1 cellular context compared by ENCODE assay signal in genomic region chr4:52076731-52077130, GRCh38.
TF ChIP-seq lines count a peak whose summit lies in the region.

No MANE protein-coding gene starts in this region.

TF ChIP-seq in SK-N-SH, 30 proteins besides CTCF, POLR2A, EP300 and RAD21 (continued from another document):
- TF ChIP-seq, protein P1, sequence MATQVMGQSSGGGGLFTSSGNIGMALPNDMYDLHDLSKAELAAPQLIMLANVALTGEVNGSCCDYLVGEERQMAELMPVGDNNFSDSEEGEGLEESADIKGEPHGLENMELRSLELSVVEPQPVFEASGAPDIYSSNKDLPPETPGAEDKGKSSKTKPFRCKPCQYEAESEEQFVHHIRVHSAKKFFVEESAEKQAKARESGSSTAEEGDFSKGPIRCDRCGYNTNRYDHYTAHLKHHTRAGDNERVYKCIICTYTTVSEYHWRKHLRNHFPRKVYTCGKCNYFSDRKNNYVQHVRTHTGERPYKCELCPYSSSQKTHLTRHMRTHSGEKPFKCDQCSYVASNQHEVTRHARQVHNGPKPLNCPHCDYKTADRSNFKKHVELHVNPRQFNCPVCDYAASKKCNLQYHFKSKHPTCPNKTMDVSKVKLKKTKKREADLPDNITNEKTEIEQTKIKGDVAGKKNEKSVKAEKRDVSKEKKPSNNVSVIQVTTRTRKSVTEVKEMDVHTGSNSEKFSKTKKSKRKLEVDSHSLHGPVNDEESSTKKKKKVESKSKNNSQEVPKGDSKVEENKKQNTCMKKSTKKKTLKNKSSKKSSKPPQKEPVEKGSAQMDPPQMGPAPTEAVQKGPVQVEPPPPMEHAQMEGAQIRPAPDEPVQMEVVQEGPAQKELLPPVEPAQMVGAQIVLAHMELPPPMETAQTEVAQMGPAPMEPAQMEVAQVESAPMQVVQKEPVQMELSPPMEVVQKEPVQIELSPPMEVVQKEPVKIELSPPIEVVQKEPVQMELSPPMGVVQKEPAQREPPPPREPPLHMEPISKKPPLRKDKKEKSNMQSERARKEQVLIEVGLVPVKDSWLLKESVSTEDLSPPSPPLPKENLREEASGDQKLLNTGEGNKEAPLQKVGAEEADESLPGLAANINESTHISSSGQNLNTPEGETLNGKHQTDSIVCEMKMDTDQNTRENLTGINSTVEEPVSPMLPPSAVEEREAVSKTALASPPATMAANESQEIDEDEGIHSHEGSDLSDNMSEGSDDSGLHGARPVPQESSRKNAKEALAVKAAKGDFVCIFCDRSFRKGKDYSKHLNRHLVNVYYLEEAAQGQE (IDR thresholded peaks at IDR 0.05; ENCODE audit: low read depth, low read length): no peak
